8 cellular contexts compared by ENCODE assay signal in the genomic region with DNA sequence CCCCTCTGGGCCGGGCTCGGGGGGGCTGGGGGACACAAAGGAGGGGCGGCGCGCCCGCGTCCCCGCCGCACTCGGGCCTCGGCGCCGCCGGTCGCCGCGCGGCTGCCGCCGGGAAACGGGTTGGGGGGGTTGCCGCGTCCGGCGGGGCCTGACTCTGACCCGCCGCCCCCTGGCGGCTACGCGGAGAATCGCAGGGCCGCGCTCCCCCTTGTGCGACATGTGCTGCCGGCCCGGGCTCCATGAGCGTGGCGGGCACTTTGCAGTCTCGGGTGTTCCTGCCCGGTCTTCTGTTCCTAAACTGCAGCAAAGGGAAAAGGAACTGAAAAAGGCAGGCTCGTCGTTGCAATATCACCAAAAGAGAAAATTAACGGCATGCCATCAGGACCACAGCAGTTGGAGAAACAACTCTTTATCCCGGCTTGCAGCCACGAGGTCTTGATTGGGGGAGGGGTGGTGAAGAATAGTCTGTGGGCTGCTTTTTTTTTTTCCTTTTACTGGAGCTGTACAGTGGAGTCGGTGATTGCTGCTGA. TPM values are rescaled to one million over a fixed set of nuclear protein-coding genes. Genes with fewer than 3 reads are reported as not detected.
DNase-seq lines count a peak whose midpoint lies in the region; ATAC-seq, FAIRE-seq and TF ChIP-seq lines count a peak whose summit lies in the region.

No MANE protein-coding gene starts in this region.

- ATAC-seq in HG03442 (IDR thresholded peaks at IDR 0.05; ENCODE audit: unreplicated experiment), result peak; percentile 43

- H3K27me3 ChIP-seq in BE2C (peaks cover 37% of the 10 kb centered on the region), liver (ENCODE audit: control insufficient read depth in 4 of 4, insufficient read depth in 4 of 4, low read length in 3 of 4) (peaks cover 0 to 9% (median 0%) of the 10 kb centered on the region in 4 donors)

- H3K9me3 ChIP-seq in BE2C, result no peaks in the 10 kb centered on the region; the same call in 1 of the 2 replicates
- no peaks in the 10 kb centered on the region for H3K9me3 ChIP-seq in liver (ENCODE audit: control insufficient read depth in 4 of 4, low read length in 3 of 4)

- H3K4me3 ChIP-seq in BE2C (ENCODE audit: low read depth, low read length) (peak overlapping the region; percentile 85), liver (ENCODE audit: low read depth in 1 of 3, low read length in 3 of 3) (peak overlapping the region; percentile 43 to 100 (median 95))

- peak; percentile 74 for FAIRE-seq in GM19239 (lab: Jason Lieb, UNC)

- under 1% methylated on average over 46 of the region's 46 CpGs for WGBS in liver

- peak overlapping the region; percentile 52 to 88 for H3K9ac ChIP-seq in liver (ENCODE audit: low read depth in 1 of 2, low read length in 2 of 2)

- H3K4me1 ChIP-seq in BE2C (peaks cover 6% of the 10 kb centered on the region), liver (ENCODE audit: control insufficient read depth in 4 of 4, insufficient read depth in 4 of 4, low read length in 3 of 4) (peaks cover 9 to 49% (median 28%) of the 10 kb centered on the region in 4 donors)

- DNase-seq in BE2C (peak; percentile 94), GM19239 (ENCODE audit: insufficient read length, low spot score) (peak; percentile 65), NCI-H524 (lab: John Stamatoyannopoulos, UW) (peak; percentile 83 to 84), dedifferentiated amniotic fluid mesenchymal stem cell (ENCODE audit: extremely low spot score) (peak; percentile 77)
- DNase-seq in activated CD4-positive, alpha-beta T cell treated with anti-CD3 and anti-CD28 coated beads, Interleukin-2, amount 50 U/mL, for 1 hour, result peak; percentile 91
- DNase-seq in stimulated activated CD4-positive, alpha-beta T cell treated with anti-CD3 and anti-CD28 coated beads, Interleukin-2, amount 100 ng/mL, for 48 hours, result peak; percentile 93 to 97

- peak; percentile 35 to 65 for TF ChIP-seq RAD21 in liver (IDR thresholded peaks at IDR 0.05)

- peaks cover 58% of the 10 kb centered on the region for H3K36me3 ChIP-seq in BE2C
- H3K36me3 ChIP-seq in liver (ENCODE audit: control insufficient read depth in 4 of 4, insufficient read depth in 3 of 4, low read depth in 1 of 4, low read length in 3 of 4), result peaks cover 0 to 17% (median 3%) of the 10 kb centered on the region in 4 donors

- TF ChIP-seq CTCF in BE2C (IDR thresholded peaks at IDR 0.05; ENCODE audit: low read depth, low read length), result peak; percentile 69
- peak; percentile 98 for TF ChIP-seq CTCF in liver (IDR thresholded peaks at IDR 0.05; ENCODE audit: low read depth, low read length, missing input control)

- H3K27ac ChIP-seq in liver (ENCODE audit: low read depth in 1 of 2, low read length in 2 of 2), result peak overlapping the region; percentile 93 to 97

TF ChIP-seq in liver, 16 proteins besides CTCF, POLR2A, EP300 and RAD21:
- TF ChIP-seq SP1 (IDR thresholded peaks at IDR 0.05) (peak; percentile 19), YY1 (IDR thresholded peaks at IDR 0.05) (peak; percentile 78), GABPA (IDR thresholded peaks at IDR 0.05 in 1 of 2, conservative IDR thresholded peaks at IDR 0.05 in 1 of 2) (no peak), JUND (IDR thresholded peaks at IDR 0.05) (no peak), HNF4A (conservative IDR thresholded peaks at IDR 0.05) (peak in 1 of 2 donors; percentile 13)
- TF ChIP-seq, protein P1, sequence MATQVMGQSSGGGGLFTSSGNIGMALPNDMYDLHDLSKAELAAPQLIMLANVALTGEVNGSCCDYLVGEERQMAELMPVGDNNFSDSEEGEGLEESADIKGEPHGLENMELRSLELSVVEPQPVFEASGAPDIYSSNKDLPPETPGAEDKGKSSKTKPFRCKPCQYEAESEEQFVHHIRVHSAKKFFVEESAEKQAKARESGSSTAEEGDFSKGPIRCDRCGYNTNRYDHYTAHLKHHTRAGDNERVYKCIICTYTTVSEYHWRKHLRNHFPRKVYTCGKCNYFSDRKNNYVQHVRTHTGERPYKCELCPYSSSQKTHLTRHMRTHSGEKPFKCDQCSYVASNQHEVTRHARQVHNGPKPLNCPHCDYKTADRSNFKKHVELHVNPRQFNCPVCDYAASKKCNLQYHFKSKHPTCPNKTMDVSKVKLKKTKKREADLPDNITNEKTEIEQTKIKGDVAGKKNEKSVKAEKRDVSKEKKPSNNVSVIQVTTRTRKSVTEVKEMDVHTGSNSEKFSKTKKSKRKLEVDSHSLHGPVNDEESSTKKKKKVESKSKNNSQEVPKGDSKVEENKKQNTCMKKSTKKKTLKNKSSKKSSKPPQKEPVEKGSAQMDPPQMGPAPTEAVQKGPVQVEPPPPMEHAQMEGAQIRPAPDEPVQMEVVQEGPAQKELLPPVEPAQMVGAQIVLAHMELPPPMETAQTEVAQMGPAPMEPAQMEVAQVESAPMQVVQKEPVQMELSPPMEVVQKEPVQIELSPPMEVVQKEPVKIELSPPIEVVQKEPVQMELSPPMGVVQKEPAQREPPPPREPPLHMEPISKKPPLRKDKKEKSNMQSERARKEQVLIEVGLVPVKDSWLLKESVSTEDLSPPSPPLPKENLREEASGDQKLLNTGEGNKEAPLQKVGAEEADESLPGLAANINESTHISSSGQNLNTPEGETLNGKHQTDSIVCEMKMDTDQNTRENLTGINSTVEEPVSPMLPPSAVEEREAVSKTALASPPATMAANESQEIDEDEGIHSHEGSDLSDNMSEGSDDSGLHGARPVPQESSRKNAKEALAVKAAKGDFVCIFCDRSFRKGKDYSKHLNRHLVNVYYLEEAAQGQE (IDR thresholded peaks at IDR 0.05), result peak; percentile 48
- TF ChIP-seq, protein P2, sequence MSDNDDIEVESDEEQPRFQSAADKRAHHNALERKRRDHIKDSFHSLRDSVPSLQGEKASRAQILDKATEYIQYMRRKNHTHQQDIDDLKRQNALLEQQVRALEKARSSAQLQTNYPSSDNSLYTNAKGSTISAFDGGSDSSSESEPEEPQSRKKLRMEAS (IDR thresholded peaks at IDR 0.05), result peak; percentile 97

RNA-seq across cellular contexts. Expression of a gene that starts 1.5 kb away (rescaled TPM):
- 1.9 TPM for polyA plus RNA-seq in BE2C (2012; ENCODE audit: insufficient read depth, insufficient read length, low read depth)
- total RNA-seq in liver, result 1 to 10 TPM; 6.1 to 7.7 TPM
- polyA plus RNA-seq in liver, result 1 to 10 TPM in 1 of 2 donors, under 1 TPM in 1; 0.27 to 2.7 TPM

RNA-seq across cellular contexts. Expression of a gene that starts 49.5 kb away (rescaled TPM):
- 3.8 TPM for polyA plus RNA-seq in BE2C (2012; ENCODE audit: insufficient read depth, insufficient read length, low read depth)
- total RNA-seq in liver, result 10 to 100 TPM in 1 of 2 donors, 1 to 10 TPM in 1; 1.1 to 22.4 TPM
- 1 to 10 TPM in 1 of 2 donors, under 1 TPM in 1; 0.51 to 2.8 TPM for polyA plus RNA-seq in liver

Comparison
In these comparisons a context has a peak if more than half of its experiments do, and no peak if none do; other contexts are left out.
1. Peak in every context shown above with its lines: DNase-seq, ATAC-seq, H3K4me3 ChIP-seq and H3K27ac ChIP-seq.